Comparison of ENCODE assay signal across 21 cellular contexts in genomic region chr17:47837401-47838039, GRCh38. TPM values are rescaled to one million over a fixed set of nuclear protein-coding genes. Genes with fewer than 3 reads are reported as not detected.
DNase-seq lines count a peak whose midpoint lies in the region; ATAC-seq, FAIRE-seq and TF ChIP-seq lines count a peak whose summit lies in the region.
"Had no signal": no experiment of that assay in that cellular context is flagged by ENCODE, and none has a peak within 500 bp of the region (broad histone marks: within the 10 kb centered on the region; RNA-seq: fewer than 3 reads in every experiment).

No MANE protein-coding gene starts in this region.

- H2AFZ ChIP-seq in astrocyte (ENCODE audit: low read depth, low read length) (no peak overlapping the region), neural progenitor cell (replicated peaks) (no peak overlapping the region)
- H2AFZ ChIP-seq: PC-9 had no signal

- H3K4me3 ChIP-seq in BLaER1 (no peak overlapping the region), astrocyte (ENCODE audit: insufficient read depth, low read depth, low read length) (no peak overlapping the region), neural progenitor cell (no peak overlapping the region), suprapubic skin (no peak overlapping the region)
- H3K4me3 ChIP-seq: gastrocnemius medialis, PC-9 had no signal

- H3K36me3 Mint-ChIP-seq in astrocyte (ENCODE audit: low read depth, unreplicated experiment) (peaks cover 23% of the 10 kb centered on the region), neural progenitor cell (peaks cover 4% of the 10 kb centered on the region)
- H3K36me3 Mint-ChIP-seq: activated naive CD8-positive, alpha-beta T cell treated with anti-CD3 and anti-CD28 coated beads for 36 hours; natural killer cell treated with Interleukin-12 subunit alpha and Interleukin-12 subunit beta and Interleukin-15 and Interleukin-18, amount 100 ng/mL, for 72 hours had no signal

- H3K9me3 Mint-ChIP-seq in astrocyte (ENCODE audit: unreplicated experiment), result no peaks in the 10 kb centered on the region
- no peaks in the 10 kb centered on the region for H3K9me3 Mint-ChIP-seq in neural progenitor cell
- H3K9me3 Mint-ChIP-seq: activated CD4-positive, alpha-beta T cell treated with anti-CD3 and anti-CD28 coated beads, Interleukin-2, amount 10 ng/mL, durations not matched to agents 7 days and 5 days; activated naive CD8-positive, alpha-beta T cell treated with anti-CD3 and anti-CD28 coated beads for 36 hours; natural killer cell treated with Interleukin-12 subunit alpha and Interleukin-12 subunit beta and Interleukin-15 and Interleukin-18, amount 100 ng/mL, for 72 hours had no signal

- H3K4me2 ChIP-seq in BLaER1 (peak overlapping the region; percentile 65), astrocyte (ENCODE audit: low read length) (peak overlapping the region; percentile 58), neural progenitor cell (no peak overlapping the region)
- H3K4me2 ChIP-seq: PC-9 had no signal

- no peak for TF ChIP-seq EP300 in suprapubic skin (IDR thresholded peaks at IDR 0.05)

- H3K27me3 ChIP-seq in BLaER1 (no peaks in the 10 kb centered on the region), astrocyte (ENCODE audit: insufficient read depth, low read length) (no peaks in the 10 kb centered on the region), neural progenitor cell (no peaks in the 10 kb centered on the region), suprapubic skin (no peaks in the 10 kb centered on the region)
- H3K27me3 ChIP-seq: gastrocnemius medialis had no signal

- H4K20me1 ChIP-seq in BLaER1, result no peaks in the 10 kb centered on the region
- H4K20me1 ChIP-seq in astrocyte (ENCODE audit: insufficient read depth, low read length), result no peaks in the 10 kb centered on the region
- H4K20me1 ChIP-seq in neural progenitor cell (ENCODE audit: low read depth), result no peaks in the 10 kb centered on the region

- no peaks in the 10 kb centered on the region for H3F3A ChIP-seq in neural progenitor cell (ENCODE audit: low read depth)

- peaks cover 77% of the 10 kb centered on the region for H3K4me1 ChIP-seq in BLaER1
- H3K4me1 ChIP-seq in astrocyte (ENCODE audit: insufficient read depth, low read length), result peaks cover 20% of the 10 kb centered on the region
- peaks cover 5% of the 10 kb centered on the region for H3K4me1 ChIP-seq in neural progenitor cell
- H3K4me1 ChIP-seq in suprapubic skin, result peaks cover 20% of the 10 kb centered on the region

- FAIRE-seq in H54 (lab: Jason Lieb, UNC), result peak; percentile 76
- FAIRE-seq in astrocyte (lab: Jason Lieb, UNC), result no peak
- FAIRE-seq: HTR-8/SVneo had no signal

- WGBS in suprapubic skin, result 91% methylated on average over 6 of the region's 13 CpGs

- peaks cover 45% of the 10 kb centered on the region for H3K36me3 ChIP-seq in BLaER1
- no peaks in the 10 kb centered on the region for H3K36me3 ChIP-seq in astrocyte (ENCODE audit: insufficient read depth, low read length)
- H3K36me3 ChIP-seq in neural progenitor cell, result no peaks in the 10 kb centered on the region
- peaks cover 37% of the 10 kb centered on the region for H3K36me3 ChIP-seq in suprapubic skin

- no peak overlapping the region for H3K27ac ChIP-seq in BLaER1
- peak overlapping the region; percentile 4 for H3K27ac ChIP-seq in astrocyte (ENCODE audit: low read depth, low read length)
- no peak overlapping the region for H3K27ac ChIP-seq in neural progenitor cell
- no peak overlapping the region for H3K27ac ChIP-seq in suprapubic skin
- H3K27ac ChIP-seq: gastrocnemius medialis, PC-9 had no signal

- H3K79me2 ChIP-seq in astrocyte (ENCODE audit: insufficient read depth, low read length), result no peaks in the 10 kb centered on the region
- H3K79me2 ChIP-seq in neural progenitor cell (ENCODE audit: low read depth), result peaks cover 7% of the 10 kb centered on the region

- TF ChIP-seq POLR2A in H54 (IDR thresholded peaks at IDR 0.05; ENCODE audit: low read depth, low read length), result no peak
- no peak for TF ChIP-seq POLR2A in suprapubic skin (IDR thresholded peaks at IDR 0.05)

- H3K4me1 Mint-ChIP-seq in astrocyte (ENCODE audit: low read depth, unreplicated experiment), result peaks cover 11% of the 10 kb centered on the region
- peaks cover 21% of the 10 kb centered on the region for H3K4me1 Mint-ChIP-seq in neural progenitor cell

- H3K27me3 Mint-ChIP-seq in astrocyte (ENCODE audit: low read depth, unreplicated experiment), result no peaks in the 10 kb centered on the region
- peaks cover 8% of the 10 kb centered on the region for H3K27me3 Mint-ChIP-seq in neural progenitor cell (ENCODE audit: insufficient read depth, low read depth)
- H3K27me3 Mint-ChIP-seq: activated CD4-positive, alpha-beta T cell treated with anti-CD3 and anti-CD28 coated beads, Interleukin-2, amount 10 ng/mL, durations not matched to agents 7 days and 5 days; natural killer cell treated with Interleukin-12 subunit alpha and Interleukin-12 subunit beta and Interleukin-15 and Interleukin-18, amount 100 ng/mL, for 72 hours had no signal

- DNase-seq in H54 (ENCODE audit: insufficient read length, low spot score) (peak; percentile 97), astrocyte (ENCODE audit: low read depth) (peak; percentile 36), neural progenitor cell (ENCODE audit: low spot score) (no peak), NOMO-1 treated with dmso at 0.1 percent for 144 hours (lab: John Stamatoyannopoulos, UW; ENCODE audit: unreplicated experiment) (no peak), suprapubic skin (ENCODE audit: low spot score in 2 of 2) (no peak), NCI-H2171 treated with DMSO at 0.1 percent for 48 hours (lab: John Stamatoyannopoulos, UW) (no peak)
- DNase-seq: activated CD4-positive, alpha-beta T cell treated with anti-CD3 and anti-CD28 coated beads, Interleukin-2, amount 10 ng/mL, durations not matched to agents 7 days and 5 days; activated naive CD8-positive, alpha-beta T cell treated with anti-CD3 and anti-CD28 coated beads for 36 hours; AML-193; gastrocnemius medialis; H7; NCI-H187; NCI-H446; PC-9; stimulated activated CD4-positive, alpha-beta T cell treated with anti-CD3 and anti-CD28 coated beads, Interleukin-2, amount 100 ng/mL, for 24 hours had no signal

- H3K27ac Mint-ChIP-seq in astrocyte (ENCODE audit: unreplicated experiment) (no peak overlapping the region), neural progenitor cell (no peak overlapping the region)
- H3K27ac Mint-ChIP-seq: activated CD4-positive, alpha-beta T cell treated with anti-CD3 and anti-CD28 coated beads, Interleukin-2, amount 10 ng/mL, durations not matched to agents 7 days and 5 days; activated naive CD8-positive, alpha-beta T cell treated with anti-CD3 and anti-CD28 coated beads for 36 hours; natural killer cell treated with Interleukin-12 subunit alpha and Interleukin-12 subunit beta and Interleukin-15 and Interleukin-18, amount 100 ng/mL, for 72 hours had no signal

- peak overlapping the region; percentile 49 for H3K9ac ChIP-seq in BLaER1
- peak overlapping the region; percentile 28 for H3K9ac ChIP-seq in astrocyte (ENCODE audit: low read length)
- no peak overlapping the region for H3K9ac ChIP-seq in neural progenitor cell

- H3K4me3 Mint-ChIP-seq in astrocyte (ENCODE audit: unreplicated experiment), result no peak overlapping the region
- peak overlapping the region; percentile 41 for H3K4me3 Mint-ChIP-seq in neural progenitor cell
- H3K4me3 Mint-ChIP-seq: activated CD4-positive, alpha-beta T cell treated with anti-CD3 and anti-CD28 coated beads, Interleukin-2, amount 10 ng/mL, durations not matched to agents 7 days and 5 days; activated naive CD8-positive, alpha-beta T cell treated with anti-CD3 and anti-CD28 coated beads for 36 hours; natural killer cell treated with Interleukin-12 subunit alpha and Interleukin-12 subunit beta and Interleukin-15 and Interleukin-18, amount 100 ng/mL, for 72 hours had no signal

- ATAC-seq in GM21619 (IDR thresholded peaks at IDR 0.05; ENCODE audit: unreplicated experiment), result no peak
- ATAC-seq: gastrocnemius medialis; natural killer cell treated with Interleukin-12 subunit alpha and Interleukin-12 subunit beta and Interleukin-15 and Interleukin-18, amount 100 ng/mL, for 72 hours; SK-N-SH treated with all-trans-retinoic acid at 6 μM for 48 hours had no signal

- TF ChIP-seq CTCF in astrocyte (IDR thresholded peaks at IDR 0.05; ENCODE audit: insufficient read depth, low read depth, low read length) (no peak), neural progenitor cell (IDR thresholded peaks at IDR 0.05) (no peak), suprapubic skin (IDR thresholded peaks at IDR 0.05) (no peak)

- H3K9me3 ChIP-seq in BLaER1, result no peaks in the 10 kb centered on the region
- no peaks in the 10 kb centered on the region for H3K9me3 ChIP-seq in astrocyte (ENCODE audit: insufficient read depth, low read depth, low read length)
- no peaks in the 10 kb centered on the region for H3K9me3 ChIP-seq in neural progenitor cell (ENCODE audit: low read depth)
- H3K9me3 ChIP-seq in suprapubic skin, result no peaks in the 10 kb centered on the region
- H3K9me3 ChIP-seq: gastrocnemius medialis had no signal

RNA-seq across cellular contexts. Expression of gene SCRN2, which starts 3.6 kb away (rescaled TPM):
- total RNA-seq in astrocyte (17.5 and 19.4 TPM in 2 replicates), neural progenitor cell (ENCODE audit: low replicate concordance) (29.8 and 61.3 TPM in 2 replicates), suprapubic skin (10 to 100 TPM; 22.3 to 46.4 (median 34.7) TPM)

RNA-seq across cellular contexts. Expression of gene LRRC46, which starts 6.0 kb away (rescaled TPM):
- total RNA-seq in astrocyte (0.30 and 0.62 TPM in 2 replicates), neural progenitor cell (ENCODE audit: low replicate concordance) (0.06 and 0.12 TPM in 2 replicates), suprapubic skin (not detected)
- total RNA-seq: lung microvascular endothelial cell had no signal

RNA-seq across cellular contexts. Expression of gene MRPL10, which starts 6.2 kb away (rescaled TPM):
- 29.8 and 33.2 TPM in 2 replicates for total RNA-seq in astrocyte
- total RNA-seq in neural progenitor cell (ENCODE audit: low replicate concordance), result 48.2 and 63.3 TPM in 2 replicates
- 10 to 100 TPM; 27.7 to 33.8 (median 31.2) TPM for total RNA-seq in suprapubic skin

RNA-seq across cellular contexts. Expression of gene SP6, which starts 13.4 kb away (rescaled TPM):
- total RNA-seq in astrocyte (1.3 and 1.6 TPM in 2 replicates), neural progenitor cell (ENCODE audit: low replicate concordance) (0.04 and 0.65 TPM in 2 replicates), suprapubic skin (10 to 100 TPM in 3 of 4 donors, 1 to 10 TPM in 1; 6.6 to 29.3 (median 19.9) TPM)
- total RNA-seq: activated CD4-positive, alpha-beta T cell treated with anti-CD3 and anti-CD28 coated beads, Interleukin-2, amount 10 ng/mL, durations not matched to agents 7 days and 5 days; activated naive CD8-positive, alpha-beta T cell treated with anti-CD3 and anti-CD28 coated beads for 36 hours had no signal

RNA-seq across cellular contexts. Expression of gene OSBPL7, which starts 15.9 kb away (rescaled TPM):
- total RNA-seq in astrocyte, result 20.7 and 21.4 TPM in 2 replicates
- 5.1 and 10.8 TPM in 2 replicates for total RNA-seq in neural progenitor cell (ENCODE audit: low replicate concordance)
- 1 to 10 TPM; 1.3 to 2.0 (median 1.6) TPM for total RNA-seq in suprapubic skin

Comparison
In these comparisons a context has a peak if more than half of its experiments do, and no peak if none do; other contexts are left out.
1. DNase-seq: peak in H54 (single experiment) and astrocyte (single experiment); none in neural progenitor cell (single experiment), NOMO-1 treated with dmso at 0.1 percent for 144 hours (single experiment), suprapubic skin (0 of 2) and NCI-H2171 treated with DMSO at 0.1 percent for 48 hours (single experiment).